ENCODE assay signal across 1 cellular context in the genomic region with DNA sequence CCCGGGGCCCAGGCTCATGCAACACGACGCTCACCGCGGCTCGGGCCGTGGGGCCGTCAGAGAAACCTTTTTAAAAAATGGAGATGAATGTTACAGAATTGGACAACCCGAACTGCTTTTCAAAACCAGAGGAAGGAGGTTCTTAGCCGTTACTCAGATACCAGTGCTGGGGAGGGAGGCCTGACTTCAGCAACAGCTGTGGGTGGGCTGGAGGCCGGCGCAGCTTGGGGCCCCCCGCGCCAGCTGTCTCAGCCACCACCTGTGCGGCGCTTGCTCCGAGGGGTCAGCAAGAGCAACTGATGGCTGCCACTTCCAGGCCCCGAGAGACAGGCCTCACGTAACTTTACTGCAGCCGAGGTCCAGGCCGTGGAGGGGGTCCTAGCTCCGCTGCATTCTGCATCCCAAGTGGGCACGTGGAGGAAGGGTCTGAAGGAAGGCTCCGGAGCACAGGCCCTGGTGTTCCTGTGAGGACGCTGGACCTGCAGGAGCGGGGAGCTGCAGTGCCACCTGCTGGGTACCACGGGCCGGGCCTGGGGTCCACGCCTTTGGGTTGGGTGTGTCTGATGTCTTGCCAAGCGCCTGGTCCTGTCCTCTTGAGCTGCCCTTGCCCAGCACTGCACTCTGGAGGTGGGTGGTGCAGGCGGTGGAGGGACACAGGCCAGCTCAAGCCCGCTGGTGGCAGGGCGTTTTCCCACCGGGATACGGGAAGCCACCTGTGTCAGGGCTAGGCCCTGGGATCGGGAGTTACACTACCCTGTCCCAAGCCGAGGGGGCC.
A peak's percentile ranks its signal among the peaks of the same experiment; 100 is the strongest.
TF ChIP-seq lines count a peak whose summit lies in the region.

No MANE protein-coding gene starts in this region.

TF ChIP-seq in HepG2, 621 proteins besides CTCF, POLR2A, EP300 and RAD21 (continued from another document and continues in another):
- TF ChIP-seq, protein P1, sequence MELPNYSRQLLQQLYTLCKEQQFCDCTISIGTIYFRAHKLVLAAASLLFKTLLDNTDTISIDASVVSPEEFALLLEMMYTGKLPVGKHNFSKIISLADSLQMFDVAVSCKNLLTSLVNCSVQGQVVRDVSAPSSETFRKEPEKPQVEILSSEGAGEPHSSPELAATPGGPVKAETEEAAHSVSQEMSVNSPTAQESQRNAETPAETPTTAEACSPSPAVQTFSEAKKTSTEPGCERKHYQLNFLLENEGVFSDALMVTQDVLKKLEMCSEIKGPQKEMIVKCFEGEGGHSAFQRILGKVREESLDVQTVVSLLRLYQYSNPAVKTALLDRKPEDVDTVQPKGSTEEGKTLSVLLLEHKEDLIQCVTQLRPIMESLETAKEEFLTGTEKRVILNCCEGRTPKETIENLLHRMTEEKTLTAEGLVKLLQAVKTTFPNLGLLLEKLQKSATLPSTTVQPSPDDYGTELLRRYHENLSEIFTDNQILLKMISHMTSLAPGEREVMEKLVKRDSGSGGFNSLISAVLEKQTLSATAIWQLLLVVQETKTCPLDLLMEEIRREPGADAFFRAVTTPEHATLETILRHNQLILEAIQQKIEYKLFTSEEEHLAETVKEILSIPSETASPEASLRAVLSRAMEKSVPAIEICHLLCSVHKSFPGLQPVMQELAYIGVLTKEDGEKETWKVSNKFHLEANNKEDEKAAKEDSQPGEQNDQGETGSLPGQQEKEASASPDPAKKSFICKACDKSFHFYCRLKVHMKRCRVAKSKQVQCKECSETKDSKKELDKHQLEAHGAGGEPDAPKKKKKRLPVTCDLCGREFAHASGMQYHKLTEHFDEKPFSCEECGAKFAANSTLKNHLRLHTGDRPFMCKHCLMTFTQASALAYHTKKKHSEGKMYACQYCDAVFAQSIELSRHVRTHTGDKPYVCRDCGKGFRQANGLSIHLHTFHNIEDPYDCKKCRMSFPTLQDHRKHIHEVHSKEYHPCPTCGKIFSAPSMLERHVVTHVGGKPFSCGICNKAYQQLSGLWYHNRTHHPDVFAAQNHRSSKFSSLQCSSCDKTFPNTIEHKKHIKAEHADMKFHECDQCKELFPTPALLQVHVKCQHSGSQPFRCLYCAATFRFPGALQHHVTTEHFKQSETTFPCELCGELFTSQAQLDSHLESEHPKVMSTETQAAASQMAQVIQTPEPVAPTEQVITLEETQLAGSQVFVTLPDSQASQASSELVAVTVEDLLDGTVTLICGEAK (IDR thresholded peaks at IDR 0.05) = no peak
- TF ChIP-seq, protein P1 (CRISPR knock-in tag; IDR thresholded peaks at IDR 0.05) = no peak
- TF ChIP-seq HIVEP1 (CRISPR knock-in tag; IDR thresholded peaks at IDR 0.05) = 0 out of 2 replicates have a peak, but pooled peaks have one; percentile 36
- TF ChIP-seq ZNF543 (CRISPR knock-in tag; IDR thresholded peaks at IDR 0.05) = no peak
- 0 out of 2 replicates have a peak, but pooled peaks have one; percentile 45 for TF ChIP-seq BORCS8-MEF2B (CRISPR knock-in tag; IDR thresholded peaks at IDR 0.05)
- TF ChIP-seq, protein P2, sequence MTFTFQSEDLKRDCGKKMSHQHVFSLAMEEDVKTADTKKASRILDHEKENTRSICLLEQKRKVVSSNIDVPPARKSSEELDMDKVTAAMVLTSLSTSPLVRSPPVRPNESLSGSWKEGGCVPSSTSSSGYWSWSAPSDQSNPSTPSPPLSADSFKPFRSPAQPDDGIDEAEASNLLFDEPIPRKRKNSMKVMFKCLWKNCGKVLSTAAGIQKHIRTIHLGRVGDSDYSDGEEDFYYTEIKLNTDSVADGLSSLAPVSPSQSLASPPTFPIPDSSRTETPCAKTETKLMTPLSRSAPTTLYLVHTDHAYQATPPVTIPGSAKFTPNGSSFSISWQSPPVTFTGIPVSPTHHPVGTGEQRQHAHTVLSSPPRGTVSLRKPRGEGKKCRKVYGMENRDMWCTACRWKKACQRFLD (CRISPR knock-in tag; IDR thresholded peaks at IDR 0.05; ENCODE audit: borderline replicate concordance) = no peak
- no peak for TF ChIP-seq HNF4G (IDR thresholded peaks at IDR 0.05; ENCODE audit: borderline replicate concordance, low read depth, low read length)
- no peak for TF ChIP-seq HNF4G (CRISPR knock-in tag; IDR thresholded peaks at IDR 0.05; ENCODE audit: borderline replicate concordance, low read depth)
- no peak for TF ChIP-seq ZNF780A (CRISPR knock-in tag; IDR thresholded peaks at IDR 0.05)
- 0 out of 2 replicates have a peak, but pooled peaks have one; percentile 35 for TF ChIP-seq CENPT (CRISPR knock-in tag; IDR thresholded peaks at IDR 0.05; ENCODE audit: low read depth)
- TF ChIP-seq GTF2F1 (IDR thresholded peaks at IDR 0.05; ENCODE audit: low read length) = no peak
- TF ChIP-seq, protein P3, sequence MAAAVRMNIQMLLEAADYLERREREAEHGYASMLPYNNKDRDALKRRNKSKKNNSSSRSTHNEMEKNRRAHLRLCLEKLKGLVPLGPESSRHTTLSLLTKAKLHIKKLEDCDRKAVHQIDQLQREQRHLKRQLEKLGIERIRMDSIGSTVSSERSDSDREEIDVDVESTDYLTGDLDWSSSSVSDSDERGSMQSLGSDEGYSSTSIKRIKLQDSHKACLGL (CRISPR knock-in tag; IDR thresholded peaks at IDR 0.05) = 0 out of 2 replicates have a peak, but pooled peaks have one; percentile 31
- TF ChIP-seq POLR2AphosphoS2 (IDR thresholded peaks at IDR 0.05; ENCODE audit: low read depth, low read length) = no peak
- TF ChIP-seq ZNF235 (CRISPR knock-in tag; IDR thresholded peaks at IDR 0.05; ENCODE audit: borderline replicate concordance) = no peak
- TF ChIP-seq ZNF484 (CRISPR knock-in tag; IDR thresholded peaks at IDR 0.05; ENCODE audit: borderline replicate concordance, low read depth) = no peak
- 0 out of 2 replicates have a peak, but pooled peaks have one; percentile 14 for TF ChIP-seq TBX2 (CRISPR knock-in tag; IDR thresholded peaks at IDR 0.05; ENCODE audit: borderline replicate concordance)
- TF ChIP-seq FOXK1 (CRISPR knock-in tag; IDR thresholded peaks at IDR 0.05; ENCODE audit: borderline replicate concordance, low read depth) = no peak
- TF ChIP-seq ZNF263 (CRISPR knock-in tag; IDR thresholded peaks at IDR 0.05) = peak; percentile 46; the same call in 1 of the 2 replicates
- no peak for TF ChIP-seq ZNF790 (CRISPR knock-in tag; IDR thresholded peaks at IDR 0.05; ENCODE audit: borderline replicate concordance)
- TF ChIP-seq MAFF (IDR thresholded peaks at IDR 0.05; ENCODE audit: low read depth, low read length) = no peak
- peak; percentile 80; the same call in 1 of the 2 replicates for TF ChIP-seq ZBTB38 (CRISPR knock-in tag; IDR thresholded peaks at IDR 0.05)
- TF ChIP-seq ZNF598 (CRISPR knock-in tag; IDR thresholded peaks at IDR 0.05; ENCODE audit: borderline replicate concordance) = 0 out of 2 replicates have a peak, but pooled peaks have one; percentile 16
- TF ChIP-seq NFIC (IDR thresholded peaks at IDR 0.05; ENCODE audit: low read length) = no peak
- TF ChIP-seq, protein P4, sequence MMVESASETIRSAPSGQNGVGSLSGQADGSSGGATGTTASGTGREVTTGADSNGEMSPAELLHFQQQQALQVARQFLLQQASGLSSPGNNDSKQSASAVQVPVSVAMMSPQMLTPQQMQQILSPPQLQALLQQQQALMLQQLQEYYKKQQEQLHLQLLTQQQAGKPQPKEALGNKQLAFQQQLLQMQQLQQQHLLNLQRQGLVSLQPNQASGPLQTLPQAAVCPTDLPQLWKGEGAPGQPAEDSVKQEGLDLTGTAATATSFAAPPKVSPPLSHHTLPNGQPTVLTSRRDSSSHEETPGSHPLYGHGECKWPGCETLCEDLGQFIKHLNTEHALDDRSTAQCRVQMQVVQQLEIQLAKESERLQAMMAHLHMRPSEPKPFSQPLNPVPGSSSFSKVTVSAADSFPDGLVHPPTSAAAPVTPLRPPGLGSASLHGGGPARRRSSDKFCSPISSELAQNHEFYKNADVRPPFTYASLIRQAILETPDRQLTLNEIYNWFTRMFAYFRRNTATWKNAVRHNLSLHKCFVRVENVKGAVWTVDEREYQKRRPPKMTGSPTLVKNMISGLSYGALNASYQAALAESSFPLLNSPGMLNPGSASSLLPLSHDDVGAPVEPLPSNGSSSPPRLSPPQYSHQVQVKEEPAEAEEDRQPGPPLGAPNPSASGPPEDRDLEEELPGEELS (CRISPR knock-in tag; IDR thresholded peaks at IDR 0.05) = no peak
- TF ChIP-seq, protein P5, sequence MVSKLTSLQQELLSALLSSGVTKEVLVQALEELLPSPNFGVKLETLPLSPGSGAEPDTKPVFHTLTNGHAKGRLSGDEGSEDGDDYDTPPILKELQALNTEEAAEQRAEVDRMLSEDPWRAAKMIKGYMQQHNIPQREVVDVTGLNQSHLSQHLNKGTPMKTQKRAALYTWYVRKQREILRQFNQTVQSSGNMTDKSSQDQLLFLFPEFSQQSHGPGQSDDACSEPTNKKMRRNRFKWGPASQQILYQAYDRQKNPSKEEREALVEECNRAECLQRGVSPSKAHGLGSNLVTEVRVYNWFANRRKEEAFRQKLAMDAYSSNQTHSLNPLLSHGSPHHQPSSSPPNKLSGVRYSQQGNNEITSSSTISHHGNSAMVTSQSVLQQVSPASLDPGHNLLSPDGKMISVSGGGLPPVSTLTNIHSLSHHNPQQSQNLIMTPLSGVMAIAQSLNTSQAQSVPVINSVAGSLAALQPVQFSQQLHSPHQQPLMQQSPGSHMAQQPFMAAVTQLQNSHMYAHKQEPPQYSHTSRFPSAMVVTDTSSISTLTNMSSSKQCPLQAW (CRISPR knock-in tag; IDR thresholded peaks at IDR 0.05) = no peak
- TF ChIP-seq, protein P6, sequence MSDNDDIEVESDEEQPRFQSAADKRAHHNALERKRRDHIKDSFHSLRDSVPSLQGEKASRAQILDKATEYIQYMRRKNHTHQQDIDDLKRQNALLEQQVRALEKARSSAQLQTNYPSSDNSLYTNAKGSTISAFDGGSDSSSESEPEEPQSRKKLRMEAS (IDR thresholded peaks at IDR 0.05) = no peak; the same call in 1 of the 2 replicates
- TF ChIP-seq, protein P7, sequence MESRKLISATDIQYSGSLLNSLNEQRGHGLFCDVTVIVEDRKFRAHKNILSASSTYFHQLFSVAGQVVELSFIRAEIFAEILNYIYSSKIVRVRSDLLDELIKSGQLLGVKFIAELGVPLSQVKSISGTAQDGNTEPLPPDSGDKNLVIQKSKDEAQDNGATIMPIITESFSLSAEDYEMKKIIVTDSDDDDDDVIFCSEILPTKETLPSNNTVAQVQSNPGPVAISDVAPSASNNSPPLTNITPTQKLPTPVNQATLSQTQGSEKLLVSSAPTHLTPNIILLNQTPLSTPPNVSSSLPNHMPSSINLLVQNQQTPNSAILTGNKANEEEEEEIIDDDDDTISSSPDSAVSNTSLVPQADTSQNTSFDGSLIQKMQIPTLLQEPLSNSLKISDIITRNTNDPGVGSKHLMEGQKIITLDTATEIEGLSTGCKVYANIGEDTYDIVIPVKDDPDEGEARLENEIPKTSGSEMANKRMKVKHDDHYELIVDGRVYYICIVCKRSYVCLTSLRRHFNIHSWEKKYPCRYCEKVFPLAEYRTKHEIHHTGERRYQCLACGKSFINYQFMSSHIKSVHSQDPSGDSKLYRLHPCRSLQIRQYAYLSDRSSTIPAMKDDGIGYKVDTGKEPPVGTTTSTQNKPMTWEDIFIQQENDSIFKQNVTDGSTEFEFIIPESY (CRISPR knock-in tag; IDR thresholded peaks at IDR 0.05) = peak; percentile 97
- TF ChIP-seq RBM22 (optimal IDR thresholded peaks at IDR 0.05; ENCODE audit: low read length) = peak; percentile 77
- no peak for TF ChIP-seq ZNF83 (CRISPR knock-in tag; IDR thresholded peaks at IDR 0.05; ENCODE audit: borderline replicate concordance)
- no peak for TF ChIP-seq KLF6 (CRISPR knock-in tag; IDR thresholded peaks at IDR 0.05)
- TF ChIP-seq, protein P8, sequence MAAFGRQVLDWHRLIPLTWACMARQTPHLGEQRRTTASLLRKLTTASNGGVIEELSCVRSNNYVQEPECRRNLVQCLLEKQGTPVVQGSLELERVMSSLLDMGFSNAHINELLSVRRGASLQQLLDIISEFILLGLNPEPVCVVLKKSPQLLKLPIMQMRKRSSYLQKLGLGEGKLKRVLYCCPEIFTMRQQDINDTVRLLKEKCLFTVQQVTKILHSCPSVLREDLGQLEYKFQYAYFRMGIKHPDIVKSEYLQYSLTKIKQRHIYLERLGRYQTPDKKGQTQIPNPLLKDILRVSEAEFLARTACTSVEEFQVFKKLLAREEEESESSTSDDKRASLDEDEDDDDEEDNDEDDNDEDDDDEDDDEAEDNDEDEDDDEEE (CRISPR knock-in tag; IDR thresholded peaks at IDR 0.05) = no peak
- TF ChIP-seq AKAP8 (CRISPR knock-in tag; IDR thresholded peaks at IDR 0.05) = peak; percentile 52; the same call in 1 of the 2 replicates
